Comparison of ENCODE assay signal across 10 cellular contexts in the genomic region with DNA sequence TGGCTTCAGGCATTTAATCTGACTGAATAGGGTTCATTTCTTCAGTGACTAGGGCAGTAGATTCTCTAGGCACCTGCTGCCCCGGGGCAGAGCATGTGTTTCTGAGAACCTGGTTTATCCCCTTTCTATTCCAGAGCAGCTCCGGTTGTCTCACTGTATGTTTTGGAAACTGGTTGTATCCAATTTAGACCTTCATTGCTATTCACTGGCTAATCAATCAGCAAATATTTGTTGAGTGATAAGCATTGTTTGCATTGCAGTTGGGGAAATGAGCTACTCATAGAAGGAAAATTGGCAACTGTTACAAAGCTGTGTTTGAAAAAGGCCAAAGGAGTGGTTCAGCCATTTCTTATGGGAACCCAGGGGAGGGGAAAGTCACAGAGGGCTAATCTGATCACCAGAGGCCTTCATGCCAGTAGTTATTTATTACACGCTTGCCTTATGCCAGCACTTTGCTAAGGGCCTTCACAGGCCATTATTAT. TPM values are rescaled to one million over a fixed set of nuclear protein-coding genes. Genes with fewer than 3 reads are reported as not detected.
A peak's percentile ranks its signal among the peaks of the same experiment; 100 is the strongest.
DNase-seq lines count a peak whose midpoint lies in the region; ATAC-seq and TF ChIP-seq lines count a peak whose summit lies in the region.
"Had no signal": no experiment of that assay in that cellular context is flagged by ENCODE, and none has a peak within 500 bp of the region (broad histone marks: within the 10 kb centered on the region; RNA-seq: fewer than 3 reads in every experiment).

No MANE protein-coding gene starts in this region.

- TF ChIP-seq EP300 in neural cell (conservative IDR thresholded peaks at IDR 0.05; ENCODE audit: poor library complexity, severe bottlenecking): no peak

- no peak overlapping the region for H3K27ac ChIP-seq in neural cell (ENCODE audit: low read length)

- no peaks in the 10 kb centered on the region for H3K36me3 ChIP-seq in neural cell (ENCODE audit: insufficient read depth, low read length)

- peaks cover 57% of the 10 kb centered on the region for H3K36me3 Mint-ChIP-seq in dendritic cell treated with granulocyte-macrophage colony-stimulating factor and Interleukin-4, amounts not matched to agents 40 ng/mL and 50 ng/mL, for 4 days (ENCODE audit: low read depth)

- no peaks in the 10 kb centered on the region for H3F3A ChIP-seq in neural cell (ENCODE audit: insufficient read depth, low read length, poor library complexity, severe bottlenecking)

- H3K27ac Mint-ChIP-seq in dendritic cell treated with granulocyte-macrophage colony-stimulating factor and Interleukin-4, amounts not matched to agents 40 ng/mL and 50 ng/mL, for 4 days: peak overlapping the region; percentile 98

- H3K27me3 ChIP-seq in neural cell (ENCODE audit: insufficient read depth, low read depth, low read length): no peaks in the 10 kb centered on the region

- no peak overlapping the region for H3K9ac ChIP-seq in neural cell (ENCODE audit: low read length)

- no peaks in the 10 kb centered on the region for H3K9me3 Mint-ChIP-seq in dendritic cell treated with granulocyte-macrophage colony-stimulating factor and Interleukin-4, amounts not matched to agents 40 ng/mL and 50 ng/mL, for 4 days
- H3K9me3 Mint-ChIP-seq: naive B cell had no signal

- H2AFZ ChIP-seq in neural cell (ENCODE audit: low read depth, low read length): no peak overlapping the region

- H4K20me1 ChIP-seq in neural cell (ENCODE audit: insufficient read depth): peaks cover 3% of the 10 kb centered on the region

- H3K4me1 Mint-ChIP-seq in dendritic cell treated with granulocyte-macrophage colony-stimulating factor and Interleukin-4, amounts not matched to agents 40 ng/mL and 50 ng/mL, for 4 days (ENCODE audit: low read depth): peaks cover 56% of the 10 kb centered on the region

- H3K9me2 ChIP-seq in neural cell (ENCODE audit: insufficient read depth, low read length): no peaks in the 10 kb centered on the region

- H3K79me2 ChIP-seq in neural cell (replicated peaks; ENCODE audit: insufficient read depth, low read length): peaks cover 42% of the 10 kb centered on the region

- no peaks in the 10 kb centered on the region for H3K27me3 Mint-ChIP-seq in dendritic cell treated with granulocyte-macrophage colony-stimulating factor and Interleukin-4, amounts not matched to agents 40 ng/mL and 50 ng/mL, for 4 days
- H3K27me3 Mint-ChIP-seq: naive B cell had no signal

- TF ChIP-seq CTCF in neural cell (IDR thresholded peaks at IDR 0.05; ENCODE audit: poor library complexity, severe bottlenecking) (no peak), GM20000 (IDR thresholded peaks at IDR 0.05; ENCODE audit: extremely low read depth, missing control alignments) (no peak)

- H3K4me3 Mint-ChIP-seq in dendritic cell treated with granulocyte-macrophage colony-stimulating factor and Interleukin-4, amounts not matched to agents 40 ng/mL and 50 ng/mL, for 4 days: peak overlapping the region; percentile 98

- no peak for ATAC-seq in sciatic nerve
- no peak for ATAC-seq in GM21737 (IDR thresholded peaks at IDR 0.05; ENCODE audit: unreplicated experiment)

- TF ChIP-seq RAD21 in neural cell (conservative IDR thresholded peaks at IDR 0.05): no peak

- DNase-seq in DMS153 (lab: John Stamatoyannopoulos, UW): peak; percentile 97
- DNase-seq in NCI-H2029 (lab: John Stamatoyannopoulos, UW): peak; percentile 93
- no peak for DNase-seq in stimulated activated CD4-positive, alpha-beta T cell treated with anti-CD3 and anti-CD28 coated beads, Interleukin-1b, Interleukin-23, amount 100 ng/mL, for 48 hours
- DNase-seq in sciatic nerve (ENCODE audit: low spot score): no peak
- no peak for DNase-seq in GM20000 (ENCODE audit: low spot score)
- DNase-seq: KBM-7, naive B cell had no signal

- intact Hi-C loops in dendritic cell treated with granulocyte-macrophage colony-stimulating factor and Interleukin-4, amounts not matched to agents 40 ng/mL and 50 ng/mL, for 4 days (cut with micrococcal nuclease): loop anchor here (10.0 kb wide), 1 partner anchor 273 kb away; the partner anchor contains the start of gene TOR1AIP1
- intact Hi-C loops in sciatic nerve (cut with DNase I): no loop called here

- H3K4me2 ChIP-seq in neural cell (ENCODE audit: low read length): peak overlapping the region; percentile 83

- H3K4me3 ChIP-seq in neural cell (ENCODE audit: low read length): peak overlapping the region; percentile 77

- no peaks in the 10 kb centered on the region for H3K9me3 ChIP-seq in neural cell (ENCODE audit: low read length)

TF ChIP-seq in neural cell, 6 proteins besides CTCF, POLR2A, EP300 and RAD21:
- TF ChIP-seq MXI1 (conservative IDR thresholded peaks at IDR 0.05; ENCODE audit: poor library complexity, severe bottlenecking): no peak
- TF ChIP-seq REST (IDR thresholded peaks at IDR 0.05; ENCODE audit: borderline replicate concordance): no peak
- TF ChIP-seq POLR2AphosphoS5 (IDR thresholded peaks at IDR 0.05): no peak

RNA-seq across cellular contexts. Expression of gene QSOX1, which starts 2.9 kb away (rescaled TPM):
- 49.8 and 58.4 TPM in 2 replicates for polyA plus RNA-seq in neural cell
- 73.5 and 74.0 TPM in 2 replicates for polyA minus RNA-seq in neural cell
- total RNA-seq in sciatic nerve: 46.3 TPM

Comparison
In these comparisons a context has a peak if more than half of its experiments do, and no peak if none do; other contexts are left out.
1. DNase-seq: peak in DMS153 (single experiment) and NCI-H2029 (single experiment); none in stimulated activated CD4-positive, alpha-beta T cell treated with anti-CD3 and anti-CD28 coated beads, Interleukin-1b, Interleukin-23, amount 100 ng/mL, for 48 hours (single experiment), sciatic nerve (single experiment) and GM20000 (single experiment).